23 cellular contexts compared by ENCODE assay signal in the genomic region with DNA sequence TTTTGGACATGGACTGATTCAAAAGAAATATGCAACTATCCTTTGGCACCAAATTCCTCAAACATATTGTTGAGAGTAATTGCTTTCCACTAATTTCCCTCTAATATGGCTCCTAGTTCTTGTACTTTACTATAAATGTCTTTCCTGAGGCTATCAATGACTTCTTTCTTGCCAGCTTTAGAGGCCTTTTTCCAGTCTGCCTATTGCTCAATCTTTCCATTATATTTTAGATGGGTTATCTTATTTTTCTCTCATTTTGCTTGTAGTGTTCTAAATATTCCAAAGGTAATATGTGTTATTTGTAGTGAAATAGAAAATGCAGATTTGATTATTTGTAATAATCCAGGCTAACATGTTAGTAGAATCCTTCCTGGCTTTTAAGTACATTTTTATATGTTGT. TPM values are rescaled to one million over a fixed set of nuclear protein-coding genes. Genes with fewer than 3 reads are reported as not detected.
DNase-seq lines count a peak whose midpoint lies in the region; ATAC-seq, FAIRE-seq and TF ChIP-seq lines count a peak whose summit lies in the region.
"Had no signal": no experiment of that assay in that cellular context is flagged by ENCODE, and none has a peak within 500 bp of the region (broad histone marks: within the 10 kb centered on the region; RNA-seq: fewer than 3 reads in every experiment).

No MANE protein-coding gene starts in this region.

- H3K4me1 ChIP-seq in HepG2 (ENCODE audit: insufficient read depth, low read length) (no peaks in the 10 kb centered on the region), right lobe of liver (no peaks in the 10 kb centered on the region)

- H3K27ac ChIP-seq in HepG2 (ENCODE audit: extremely low read length, insufficient read depth, low read length) (no peak overlapping the region), right lobe of liver (no peak overlapping the region)
- H3K27ac ChIP-seq: BLaER1, SJCRH30 had no signal

- no peaks in the 10 kb centered on the region for H3K9me3 ChIP-seq in HepG2 (ENCODE audit: low read length)
- H3K9me3 ChIP-seq in right lobe of liver: no peaks in the 10 kb centered on the region
- H3K9me3 ChIP-seq: BLaER1, SJCRH30 had no signal

- TF ChIP-seq CTCF in HepG2 (CRISPR knock-in tag; IDR thresholded peaks at IDR 0.05) (no peak), right lobe of liver (IDR thresholded peaks at IDR 0.05) (no peak), fibroblast of the aortic adventitia (IDR thresholded peaks at IDR 0.05; ENCODE audit: insufficient read depth, low read length) (no peak)

- FAIRE-seq in HepG2 (lab: Jason Lieb, UNC): no peak
- FAIRE-seq: GM12878, H1, RCC 7860 had no signal

- H3K4me3 ChIP-seq in HepG2 (replicated peaks in 1 of 3; ENCODE audit: insufficient read depth in 1 of 3, low read depth in 2 of 3, low read length in 3 of 3) (no peak overlapping the region), right lobe of liver (no peak overlapping the region), fibroblast of the aortic adventitia (ENCODE audit: low read depth, low read length) (no peak overlapping the region)
- H3K4me3 ChIP-seq: BLaER1, GM12878, SJCRH30 had no signal

- intact Hi-C loops in HepG2 (cut with micrococcal nuclease; ENCODE audit: unreplicated experiment) (no loop called here), right lobe of liver (cut with DNase I) (no loop called here)

- no peak overlapping the region for H2AFZ ChIP-seq in HepG2 (ENCODE audit: low read length)

- H3K4me2 ChIP-seq in HepG2 (ENCODE audit: low read depth, low read length): no peak overlapping the region
- H3K4me2 ChIP-seq: BLaER1 had no signal

- POLR2A ChIA-PET in HepG2 (lab: Yijun Ruan, JAX): no interaction called here

- no peak for TF ChIP-seq EP300 in HepG2 (IDR thresholded peaks at IDR 0.05; ENCODE audit: low read depth in 2 of 2, low read length in 2 of 2)
- no peak for TF ChIP-seq EP300 in HepG2 (CRISPR knock-in tag; IDR thresholded peaks at IDR 0.05; ENCODE audit: borderline replicate concordance)

- no peaks in the 10 kb centered on the region for H4K20me1 ChIP-seq in HepG2 (ENCODE audit: insufficient read depth, low read length)
- H4K20me1 ChIP-seq: BLaER1 had no signal

- TF ChIP-seq POLR2A in HepG2 (IDR thresholded peaks at IDR 0.05; ENCODE audit: insufficient read depth in 1 of 2, low read depth in 2 of 2, low read length in 2 of 2) (no peak), right lobe of liver (IDR thresholded peaks at IDR 0.05) (no peak)

- H3K27me3 ChIP-seq in HepG2 (ENCODE audit: control insufficient read depth in 1 of 2, insufficient read depth in 2 of 2, low read length in 2 of 2): no peaks in the 10 kb centered on the region
- H3K27me3 ChIP-seq in right lobe of liver: no peaks in the 10 kb centered on the region
- H3K27me3 ChIP-seq: BLaER1, SJCRH30 had no signal

- ATAC-seq in HepG2 (no peak), right lobe of liver (no peak), GM18502 (IDR thresholded peaks at IDR 0.05; ENCODE audit: poor library complexity, unreplicated experiment) (no peak)
- ATAC-seq: GM12878 had no signal

- H3K36me3 ChIP-seq in HepG2 (replicated peaks in 1 of 2; ENCODE audit: control insufficient read depth in 1 of 2, insufficient read depth in 2 of 2, low read length in 2 of 2) (no peaks in the 10 kb centered on the region), right lobe of liver (no peaks in the 10 kb centered on the region)
- H3K36me3 ChIP-seq: BLaER1, SJCRH30 had no signal

- CTCF ChIA-PET in HepG2 (lab: Yijun Ruan, JAX; ENCODE audit: low intra/inter-chr PET ratio, low total read pairs): no interaction called here

- in situ Hi-C loops in HepG2 (cut with HindIII; ENCODE audit: extremely low pct_ligation_motif_present, low pct_unique_long_range_greater_than_20kb): no loop called here

- DNase-seq in HepG2 (ENCODE audit: low spot score) (no peak), right lobe of liver (no peak), OCI-M1 (lab: John Stamatoyannopoulos, UW) (peak; percentile 40), fibroblast of the aortic adventitia (ENCODE audit: low read depth) (peak; percentile 22), HuH-7 (ENCODE audit: low spot score) (no peak), NCI-H524 (lab: John Stamatoyannopoulos, UW) (no peak)
- DNase-seq: CD4-positive, alpha-beta T cell; COR-L47; DMS79; KBM-7; MM.1S; NCI-H1092 treated with DMSO at 0.1 percent for 48 hours; NCI-H1436 treated with DMSO at 0.1 percent for 48 hours; NCI-H1930; NCI-H2227 treated with DMSO at 0.1 percent for 48 hours; NCI-H524 treated with DMSO at 0.1 percent for 48 hours; NCI-H82; SJCRH30 had no signal

- no peaks in the 10 kb centered on the region for H3K79me2 ChIP-seq in HepG2 (ENCODE audit: insufficient read depth, low read length)

- no peak for TF ChIP-seq RAD21 in HepG2 (CRISPR knock-in tag; IDR thresholded peaks at IDR 0.05)

- no TSS peak for BruUV-seq in HepG2 (replicated peaks; lab: Mats Ljungman, UMichigan)

- no peak overlapping the region for H3K9ac ChIP-seq in HepG2 (ENCODE audit: insufficient read depth, low read depth, low read length)
- H3K9ac ChIP-seq: BLaER1 had no signal

TF ChIP-seq in HepG2, 621 proteins besides CTCF, POLR2A, EP300 and RAD21:
- peak; percentile 35; the same call in 1 of the 2 replicates for TF ChIP-seq CEBPB (IDR thresholded peaks at IDR 0.05; ENCODE audit: borderline replicate concordance, low read depth, low read length)
- TF ChIP-seq, protein P1, sequence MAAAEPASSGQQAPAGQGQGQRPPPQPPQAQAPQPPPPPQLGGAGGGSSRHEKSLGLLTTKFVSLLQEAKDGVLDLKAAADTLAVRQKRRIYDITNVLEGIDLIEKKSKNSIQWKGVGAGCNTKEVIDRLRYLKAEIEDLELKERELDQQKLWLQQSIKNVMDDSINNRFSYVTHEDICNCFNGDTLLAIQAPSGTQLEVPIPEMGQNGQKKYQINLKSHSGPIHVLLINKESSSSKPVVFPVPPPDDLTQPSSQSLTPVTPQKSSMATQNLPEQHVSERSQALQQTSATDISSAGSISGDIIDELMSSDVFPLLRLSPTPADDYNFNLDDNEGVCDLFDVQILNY (CRISPR knock-in tag; conservative IDR thresholded peaks at IDR 0.05): no peak
TF ChIP-seq in HepG2: peak in this region for 1.

RNA-seq across cellular contexts. Expression of a gene that starts 11.5 kb away (rescaled TPM):
- total RNA-seq in HepG2 (2016; rRNA removed; fragmentation: Illumina TruSeq; extraction: Trizol): 6.9 and 7.2 TPM in 2 replicates
- total RNA-seq in HepG2 (2016; cell fraction: cytosol; rRNA removed; fragmentation: Illumina TruSeq; extraction: Trizol; ENCODE audit: low read depth): 9.1 and 10.2 TPM in 2 replicates
- 6.8 and 6.9 TPM in 2 replicates for total RNA-seq in HepG2 (2016; cell fraction: insoluble cytoplasmic fraction; rRNA removed; fragmentation: Illumina TruSeq; extraction: Trizol)
- total RNA-seq in HepG2 (2016; cell fraction: membrane; rRNA removed; fragmentation: Illumina TruSeq; extraction: Trizol): 4.8 and 5.3 TPM in 2 replicates
- total RNA-seq in HepG2 (2016; cell fraction: nucleus; rRNA removed; fragmentation: Illumina TruSeq; extraction: Trizol): 13.3 and 15.8 TPM in 2 replicates
- 0.65 and 0.82 TPM in 2 replicates for polyA plus RNA-seq in HepG2 (2011; rRNA removed)
- polyA plus RNA-seq in HepG2 (2011; cell fraction: cytosol; rRNA removed): 0.46 TPM in 2 replicates
- 1.4 and 1.6 TPM in 2 replicates for polyA plus RNA-seq in HepG2 (2011; cell fraction: nucleus; rRNA removed)
- polyA plus RNA-seq in HepG2 (2012): 1.5 and 2.3 TPM in 2 replicates
- 0.65 and 0.96 TPM in 2 replicates for polyA plus RNA-seq in HepG2 (2016; cell fraction: cytosol; fragmentation: Illumina TruSeq; extraction: Trizol; ENCODE audit: low read depth)
- polyA plus RNA-seq in HepG2 (2016; cell fraction: insoluble cytoplasmic fraction; fragmentation: Illumina TruSeq; extraction: Trizol; ENCODE audit: low read depth): 8.6 and 9.1 TPM in 2 replicates
- polyA plus RNA-seq in HepG2 (2016; cell fraction: membrane; fragmentation: Illumina TruSeq; extraction: Trizol; ENCODE audit: low read depth): 1.9 and 2.3 TPM in 2 replicates
- 7.3 and 7.5 TPM in 2 replicates for polyA plus RNA-seq in HepG2 (2016; cell fraction: nucleus; fragmentation: Illumina TruSeq; extraction: Trizol; ENCODE audit: insufficient read depth, low read depth)
- 2.0 and 12.1 TPM in 2 replicates for polyA minus RNA-seq in HepG2 (2011; rRNA and poly(A)+ RNA removed; ENCODE audit: low replicate concordance)
- polyA minus RNA-seq in HepG2 (2011; cell fraction: cytosol; rRNA and poly(A)+ RNA removed): 0.44 and 0.79 TPM in 2 replicates
- 14.3 and 23.4 TPM in 2 replicates for polyA minus RNA-seq in HepG2 (2011; cell fraction: nucleus; rRNA and poly(A)+ RNA removed)
- total RNA-seq in right lobe of liver: 1 to 10 TPM in 1 of 6 experiments, under 1 TPM in 5; 0.31 to 1.4 (median 0.65) TPM
- 8.3 and 12.5 TPM in 2 replicates for total RNA-seq in fibroblast of the aortic adventitia (ENCODE audit: low replicate concordance)

Comparison
In these comparisons a context has a peak if more than half of its experiments do, and no peak if none do; other contexts are left out.
1. DNase-seq: peak in OCI-M1 (single experiment) and fibroblast of the aortic adventitia (single experiment); none in HepG2 (single experiment), right lobe of liver (0 of 3), HuH-7 (single experiment) and NCI-H524 (0 of 2).